11 cellular contexts compared by ENCODE assay signal in genomic region chr20:62622178-62622876, GRCh38. TPM values are rescaled to one million over a fixed set of nuclear protein-coding genes. Genes with fewer than 3 reads are reported as not detected.
A peak's percentile ranks its signal among the peaks of the same experiment; 100 is the strongest.
DNase-seq lines count a peak whose midpoint lies in the region; ATAC-seq, FAIRE-seq and TF ChIP-seq lines count a peak whose summit lies in the region.
"Had no signal": no experiment of that assay in that cellular context is flagged by ENCODE, and none has a peak within 500 bp of the region (broad histone marks: within the 10 kb centered on the region; RNA-seq: fewer than 3 reads in every experiment).

No MANE protein-coding gene starts in this region.

- no peaks in the 10 kb centered on the region for H3K9me3 ChIP-seq in mammary epithelial cell (replicated peaks; ENCODE audit: insufficient read depth, low read length)
- H3K9me3 ChIP-seq in mucosa of rectum (ENCODE audit: control insufficient read depth in 2 of 2, low read length in 2 of 2): no peaks in the 10 kb centered on the region
- H3K9me3 ChIP-seq in upper lobe of left lung: no peaks in the 10 kb centered on the region
- H3K9me3 ChIP-seq: thoracic aorta had no signal

- no peaks in the 10 kb centered on the region for H3K9me3 Mint-ChIP-seq in activated naive CD4-positive, alpha-beta T cell treated with anti-CD3 and anti-CD28 coated beads for 36 hours

- CTCF ChIA-PET in activated naive CD4-positive, alpha-beta T cell treated with anti-CD3 and anti-CD28 coated beads for 36 hours (lab: Charles Lee): interaction anchor here (0.7 kb wide), 1 partner anchor 20 kb away, joined by 3 read pairs; the partner anchor contains the start of gene SLCO4A1
- CTCF ChIA-PET in mammary epithelial cell (lab: Charles Lee; ENCODE audit: low non-redundant PET): no interaction called here

- H3K27me3 ChIP-seq in mammary epithelial cell (ENCODE audit: insufficient read depth, low read length) (no peaks in the 10 kb centered on the region), mucosa of rectum (ENCODE audit: control insufficient read depth in 2 of 2, insufficient read depth in 2 of 2, low read length in 2 of 2) (no peaks in the 10 kb centered on the region), upper lobe of left lung (no peaks in the 10 kb centered on the region)

- in situ Hi-C loops in mammary epithelial cell (cut with MboI; ENCODE audit: low sequenced_read_pairs in 2 of 2): loop anchor here in 1 of 2 donors (25.0 kb wide), 1 partner anchor 235 kb away; the partner anchor contains the start of gene RPS21

- DNase-seq in activated naive CD4-positive, alpha-beta T cell treated with anti-CD3 and anti-CD28 coated beads for 36 hours: no peak
- no peak for DNase-seq in activated naive CD4-positive, alpha-beta T cell (lab: John Stamatoyannopoulos, UW)
- DNase-seq in mammary epithelial cell (no peak), upper lobe of left lung (no peak), D721Med (ENCODE audit: insufficient read length, low spot score) (no peak), OCI-M1 (lab: John Stamatoyannopoulos, UW) (no peak)
- no peak for DNase-seq in activated CD4-positive, CD25-positive, alpha-beta regulatory T cell treated with anti-CD3 and anti-CD28 coated beads, Interleukin-2, amount 50 U/mL, for 72 hours
- DNase-seq: NCI-H1694 treated with DMSO at 0.1 percent for 48 hours had no signal

- H3K27me3 Mint-ChIP-seq in activated naive CD4-positive, alpha-beta T cell treated with anti-CD3 and anti-CD28 coated beads for 36 hours (ENCODE audit: low read depth): no peaks in the 10 kb centered on the region

- WGBS in mammary epithelial cell (ENCODE audit: low coverage, missing lambda C conversion rate): 95% methylated on average over 20 of the region's 25 CpGs
- WGBS in upper lobe of left lung, 2 donors: 79 to 87% methylated on average over 24 to 25 of the region's 25 CpGs

- BruUV-seq in mammary epithelial cell (replicated peaks; lab: Mats Ljungman, UMichigan): no TSS peak

- H4K20me1 ChIP-seq in mammary epithelial cell (ENCODE audit: insufficient read depth, low read length): no peaks in the 10 kb centered on the region

- peak overlapping the region; percentile 84 for H2AFZ ChIP-seq in mammary epithelial cell (ENCODE audit: low read depth, low read length)

- H3K36me3 ChIP-seq in mammary epithelial cell (ENCODE audit: insufficient read depth, low read length) (no peaks in the 10 kb centered on the region), mucosa of rectum (ENCODE audit: control insufficient read depth in 2 of 2, insufficient read depth in 2 of 2, low read length in 2 of 2) (no peaks in the 10 kb centered on the region), upper lobe of left lung (no peaks in the 10 kb centered on the region)
- H3K36me3 ChIP-seq: thoracic aorta had no signal

- FAIRE-seq in D721Med (lab: Jason Lieb, UNC): no peak
- FAIRE-seq: frontal cortex had no signal

- H3K27ac Mint-ChIP-seq in activated naive CD4-positive, alpha-beta T cell treated with anti-CD3 and anti-CD28 coated beads for 36 hours: peak overlapping the region; percentile 94

- intact Hi-C loops in activated naive CD4-positive, alpha-beta T cell treated with anti-CD3 and anti-CD28 coated beads for 36 hours (cut with micrococcal nuclease): loop anchor here (5.0 kb wide), 1 partner anchor 500 kb away; the partner anchor contains the start of gene LSM14B
- intact Hi-C loops in mammary epithelial cell (cut with micrococcal nuclease): no loop called here

- ATAC-seq in upper lobe of left lung (ENCODE audit: low FRiP score in 2 of 2): no peak

- no peak overlapping the region for H3K4me2 ChIP-seq in mammary epithelial cell (ENCODE audit: insufficient read depth, low read depth, low read length)

- no peak for TF ChIP-seq POLR2A in upper lobe of left lung (IDR thresholded peaks at IDR 0.05)

- no peak overlapping the region for H3K4me3 Mint-ChIP-seq in activated naive CD4-positive, alpha-beta T cell treated with anti-CD3 and anti-CD28 coated beads for 36 hours

- TF ChIP-seq EP300 in upper lobe of left lung (IDR thresholded peaks at IDR 0.05): no peak

- H3K9ac ChIP-seq in mammary epithelial cell (ENCODE audit: insufficient read depth, low read length): no peak overlapping the region
- H3K9ac ChIP-seq in mucosa of rectum (ENCODE audit: low read depth in 1 of 2, low read length in 2 of 2): peak overlapping the region; percentile 14 to 81

- H3K4me3 ChIP-seq in mammary epithelial cell (replicated peaks in 1 of 3; ENCODE audit: insufficient read depth in 1 of 3, low read depth in 2 of 3, low read length in 3 of 3): no peak overlapping the region
- H3K4me3 ChIP-seq in mucosa of rectum (ENCODE audit: low read length in 2 of 2): no peak overlapping the region
- no peak overlapping the region for H3K4me3 ChIP-seq in upper lobe of left lung

- peaks cover 36% of the 10 kb centered on the region for H3K4me1 Mint-ChIP-seq in activated naive CD4-positive, alpha-beta T cell treated with anti-CD3 and anti-CD28 coated beads for 36 hours (ENCODE audit: low read depth)

- H3K27ac ChIP-seq in mammary epithelial cell (ENCODE audit: insufficient read depth, low read depth, low read length) (no peak overlapping the region), mucosa of rectum (ENCODE audit: low read depth in 2 of 2, low read length in 2 of 2) (peak overlapping the region; percentile 98 to 99), upper lobe of left lung (peak overlapping the region; percentile 97 to 99 (median 98))

- TF ChIP-seq CTCF in mammary epithelial cell (conservative IDR thresholded peaks at IDR 0.05 in 1 of 2, IDR thresholded peaks at IDR 0.05 in 1 of 2; ENCODE audit: extremely low read depth in 1 of 2, insufficient read depth in 1 of 2, low read depth in 1 of 2, low read length in 2 of 2): no peak
- TF ChIP-seq CTCF in upper lobe of left lung (IDR thresholded peaks at IDR 0.05): no peak
- no peak for TF ChIP-seq CTCF in D721Med (IDR thresholded peaks at IDR 0.05; ENCODE audit: insufficient read depth, missing control alignments)

- no peaks in the 10 kb centered on the region for H3K79me2 ChIP-seq in mammary epithelial cell (ENCODE audit: insufficient read depth, low read length)

- dilution Hi-C loops in mammary epithelial cell (cut with HindIII; ENCODE audit: low sequenced_read_pairs): loop anchor here (5.0 kb wide), 1 partner anchor 345 kb away; no protein-coding TSS in a partner anchor

- no peaks in the 10 kb centered on the region for H3K36me3 Mint-ChIP-seq in activated naive CD4-positive, alpha-beta T cell treated with anti-CD3 and anti-CD28 coated beads for 36 hours (ENCODE audit: low read depth)

- H3K4me1 ChIP-seq in mammary epithelial cell (ENCODE audit: insufficient read depth, low read length) (peaks cover 22% of the 10 kb centered on the region), mucosa of rectum (ENCODE audit: control insufficient read depth in 2 of 2, insufficient read depth in 2 of 2, low read length in 2 of 2) (peaks cover 22 to 30% of the 10 kb centered on the region in 2 donors), upper lobe of left lung (peaks cover 75 to 82% (median 80%) of the 10 kb centered on the region in 4 donors)

RNA-seq across cellular contexts. Expression of gene SLCO4A1, which starts 20.0 kb away (rescaled TPM):
- 10 to 100 TPM; 22.4 to 22.6 TPM for total RNA-seq in activated naive CD4-positive, alpha-beta T cell treated with anti-CD3 and anti-CD28 coated beads for 36 hours
- under 1 TPM; 0.17 to 0.33 TPM for total RNA-seq in mammary epithelial cell
- polyA plus RNA-seq in mammary epithelial cell: 0.99 TPM
- 1.3 TPM for polyA minus RNA-seq in mammary epithelial cell
- total RNA-seq in upper lobe of left lung: 10 to 100 TPM; 39.9 to 86.7 (median 49.1) TPM

Comparison
In these comparisons a context has a peak if more than half of its experiments do, and no peak if none do; other contexts are left out.
1. RNA of gene SLCO4A1, which starts 20.0 kb away (total RNA-seq): 39.9 to 86.7 TPM in upper lobe of left lung and 22.4 to 22.6 TPM in activated naive CD4-positive, alpha-beta T cell treated with anti-CD3 and anti-CD28 coated beads for 36 hours; 0.17 to 0.33 TPM in mammary epithelial cell; every median in the first group is over 10 times any median in the second.